In the genomic region with DNA sequence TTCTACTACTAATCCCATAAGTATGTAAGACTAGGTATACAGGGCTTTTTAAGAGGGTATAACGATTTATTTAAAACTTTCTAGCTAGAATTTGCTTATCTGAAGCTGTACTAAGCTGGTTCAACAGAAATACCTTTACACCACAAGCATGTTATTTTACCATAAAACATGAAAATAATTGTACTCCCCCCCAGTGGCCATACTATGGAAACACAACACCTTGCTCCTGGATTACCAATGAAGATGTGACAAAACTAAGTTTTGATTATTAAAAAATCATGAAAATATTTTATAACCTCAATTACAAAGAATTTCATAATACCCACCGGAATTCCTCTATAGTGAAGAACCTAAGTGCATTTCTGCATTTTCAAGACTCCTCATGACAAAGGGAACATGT, we compare ENCODE assay signal across 8 cellular contexts. TPM values are rescaled to one million over a fixed set of nuclear protein-coding genes. Genes with fewer than 3 reads are reported as not detected.
A peak's percentile ranks its signal among the peaks of the same experiment; 100 is the strongest.
DNase-seq lines count a peak whose midpoint lies in the region; ATAC-seq, FAIRE-seq and TF ChIP-seq lines count a peak whose summit lies in the region.

No MANE protein-coding gene starts in this region.

- H3K27me3 ChIP-seq in heart right ventricle (no peaks in the 10 kb centered on the region), pancreas (no peaks in the 10 kb centered on the region), WERI-Rb-1 (ENCODE audit: insufficient read depth, low read depth, severe bottlenecking) (no peaks in the 10 kb centered on the region)

- WGBS in heart right ventricle, 2 donors: 92 to 93% methylated on average over 2 of the region's 2 CpGs
- 47% methylated on average over 2 of the region's 2 CpGs for WGBS in pancreas, 2 donors

- H3K4me3 Mint-ChIP-seq in chondrocyte (ENCODE audit: unreplicated experiment): no peak overlapping the region

- peak; percentile 45 for FAIRE-seq in pancreas (lab: Jason Lieb, UNC)

- H3K9me3 ChIP-seq in heart right ventricle: no peaks in the 10 kb centered on the region
- H3K9me3 ChIP-seq in pancreas: no peaks in the 10 kb centered on the region
- no peaks in the 10 kb centered on the region for H3K9me3 ChIP-seq in WERI-Rb-1 (ENCODE audit: severe bottlenecking)

- ATAC-seq in heart right ventricle: no peak
- no peak for ATAC-seq in Right ventricle myocardium superior (ENCODE audit: poor library complexity)
- peak; percentile 67 to 77 (median 76) for ATAC-seq in pancreas
- no peak for ATAC-seq in GM18907 (IDR thresholded peaks at IDR 0.05; ENCODE audit: unreplicated experiment)

- peaks cover 91% of the 10 kb centered on the region for H3K4me1 Mint-ChIP-seq in chondrocyte (ENCODE audit: low read depth)

- intact Hi-C loops in heart right ventricle (cut with DNase I): loop anchor here in 5 of 10 donors (1.0 to 10.0 kb wide), 4 partner anchors 38 to 53 kb away; no protein-coding TSS in a partner anchor
- intact Hi-C loops in Right ventricle myocardium superior (cut with DNase I): no loop called here
- intact Hi-C loops in pancreas (cut with DNase I): no loop called here

- no peak for DNase-seq in heart right ventricle
- no peak for DNase-seq in Right ventricle myocardium superior
- peak; percentile 45 for DNase-seq in LoVo (ENCODE audit: low spot score)
- no peak for DNase-seq in chondrocyte (ENCODE audit: low spot score)
- no peak for DNase-seq in pancreas
- no peak for DNase-seq in ecto neural progenitor cell (ENCODE audit: low spot score)
- DNase-seq in WERI-Rb-1: no peak

- peak overlapping the region; percentile 59 for H3K27ac Mint-ChIP-seq in chondrocyte (ENCODE audit: unreplicated experiment)

- H3K27me3 Mint-ChIP-seq in chondrocyte (ENCODE audit: low read depth): no peaks in the 10 kb centered on the region

- TF ChIP-seq CTCF in heart right ventricle (IDR thresholded peaks at IDR 0.05) (peak; percentile 20 to 64 (median 47)), chondrocyte (IDR thresholded peaks at IDR 0.05) (peak; percentile 79), pancreas (IDR thresholded peaks at IDR 0.05) (peak in 3 of 4 donors; percentile 37 to 44 (median 41)), WERI-Rb-1 (IDR thresholded peaks at IDR 0.05; ENCODE audit: low read depth, low read length) (no peak)

- H3K9me3 Mint-ChIP-seq in chondrocyte (ENCODE audit: low read depth): peaks cover 7% of the 10 kb centered on the region

- peaks cover 2% of the 10 kb centered on the region for H3K36me3 Mint-ChIP-seq in chondrocyte (ENCODE audit: low read depth)

- peaks cover 0 to 63% (median 27%) of the 10 kb centered on the region in 9 donors for H3K4me1 ChIP-seq in heart right ventricle
- peaks cover 21 to 58% (median 45%) of the 10 kb centered on the region in 3 donors for H3K4me1 ChIP-seq in pancreas

- H3K27ac ChIP-seq in heart right ventricle (peak overlapping the region in 1 of 10 donors; percentile 3), pancreas (peak overlapping the region in 3 of 4 donors; percentile 10 to 80 (median 73)), WERI-Rb-1 (no peak overlapping the region)

- H3K36me3 ChIP-seq in heart right ventricle: no peaks in the 10 kb centered on the region
- H3K36me3 ChIP-seq in pancreas: no peaks in the 10 kb centered on the region
- no peaks in the 10 kb centered on the region for H3K36me3 ChIP-seq in WERI-Rb-1

- H3K4me3 ChIP-seq in heart right ventricle: no peak overlapping the region
- H3K4me3 ChIP-seq in pancreas: no peak overlapping the region
- H3K4me3 ChIP-seq in WERI-Rb-1 (ENCODE audit: low read depth, low read length): no peak overlapping the region

RNA-seq across cellular contexts. Expression of a gene that starts 27.3 kb away (rescaled TPM):
- 10 to 100 TPM in 4 of 10 donors, 1 to 10 TPM in 6; 6.8 to 15.9 (median 8.2) TPM for total RNA-seq in heart right ventricle
- 1 to 10 TPM; 1.9 to 5.0 TPM for polyA plus RNA-seq in heart right ventricle
- total RNA-seq in Right ventricle myocardium superior: 10.4 TPM
- 30.3 to 38.7 TPM (median 38.6 TPM) in 3 replicates for total RNA-seq in chondrocyte
- 10 to 100 TPM in 5 of 6 donors, 1 to 10 TPM in 1; 9.9 to 23.0 (median 13.7) TPM for total RNA-seq in pancreas
- 1 to 10 TPM; 5.1 to 8.2 TPM for polyA plus RNA-seq in pancreas

Comparison
In these comparisons a context has a peak if more than half of its experiments do, and no peak if none do; other contexts are left out.
1. ATAC-seq: peak in pancreas (4 of 4); none in heart right ventricle (0 of 8), Right ventricle myocardium superior (single experiment) and GM18907 (single experiment).